Comparison of ENCODE assay signal across 9 cellular contexts in the genomic region with DNA sequence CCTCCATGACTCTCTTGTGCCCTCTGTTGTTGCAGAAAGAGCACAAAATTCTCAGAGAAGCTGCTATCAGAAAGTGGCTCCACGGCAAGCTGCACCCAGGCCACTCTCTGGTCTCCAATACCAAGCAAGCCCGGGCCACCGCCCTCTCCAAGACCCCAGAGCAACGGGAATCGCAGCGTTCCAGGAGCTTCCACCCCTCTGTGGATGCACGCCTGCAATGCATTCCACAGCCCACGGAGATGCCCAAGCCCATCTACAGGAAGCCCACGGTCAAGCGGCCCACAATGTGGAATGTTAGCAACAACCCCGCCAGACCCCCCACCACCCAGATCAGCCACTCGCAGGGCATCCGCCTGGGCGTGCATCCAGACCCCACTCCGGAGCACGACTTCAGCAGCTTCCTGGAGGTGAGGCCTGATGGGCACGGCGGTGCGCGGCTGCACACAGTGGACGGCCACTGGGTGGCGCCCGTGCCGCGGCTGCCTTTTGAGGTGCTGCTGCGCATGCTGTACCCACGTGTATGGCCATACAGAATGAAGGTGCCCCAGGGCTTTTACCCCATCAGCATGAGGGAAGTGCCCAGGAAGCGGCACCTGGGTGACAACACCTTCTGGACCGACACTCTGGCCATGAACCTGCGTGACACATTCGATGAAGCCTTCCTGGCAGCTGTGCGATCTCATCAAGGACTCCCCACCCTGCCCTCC. TPM values are rescaled to one million over a fixed set of nuclear protein-coding genes. Genes with fewer than 3 reads are reported as not detected.
A peak's percentile ranks its signal among the peaks of the same experiment; 100 is the strongest.
DNase-seq lines count a peak whose midpoint lies in the region; ATAC-seq and TF ChIP-seq lines count a peak whose summit lies in the region.
"Had no signal": no experiment of that assay in that cellular context is flagged by ENCODE, and none has a peak within 500 bp of the region (broad histone marks: within the 10 kb centered on the region; RNA-seq: fewer than 3 reads in every experiment).

No MANE protein-coding gene starts in this region.

- CTCF ChIA-PET in CD4-positive, alpha-beta T cell (lab: Charles Lee): interaction anchor here (0.6 to 1.7 kb wide), 13 partner anchors 8 to 691 kb away, joined by 3 to 25 read pairs (median 8); a partner anchor contains a TSS

- H3K36me3 Mint-ChIP-seq in CD4-positive, alpha-beta T cell (ENCODE audit: low read depth): peaks cover 36% of the 10 kb centered on the region

- intact Hi-C loops in CD4-positive, alpha-beta T cell (cut with DNase I, micrococcal nuclease): loop anchor here (1.0 to 2.0 kb wide), 2 partner anchors 11 to 16 kb away; no protein-coding TSS in a partner anchor
- intact Hi-C loops in colonic mucosa (cut with DNase I): no loop called here

- no peaks in the 10 kb centered on the region for H3K36me3 ChIP-seq in colonic mucosa

- no peaks in the 10 kb centered on the region for H3K4me1 ChIP-seq in colonic mucosa

- peak; percentile 71 to 83 (median 76) for DNase-seq in CD4-positive, alpha-beta T cell
- DNase-seq in HPDE6-E6E7 (ENCODE audit: extremely low spot score) (peak; percentile 64), colonic mucosa (peak; percentile 69), midbrain (lab: John Stamatoyannopoulos, UW) (peak; percentile 17), NCI-H446 (lab: John Stamatoyannopoulos, UW) (no peak)
- peak; percentile 77 to 82 for DNase-seq in activated CD4-positive, alpha-beta T cell treated with anti-CD3 and anti-CD28 coated beads for 4 hours
- DNase-seq in stimulated activated CD8-positive, alpha-beta memory T cell treated with anti-CD3 and anti-CD28 coated beads, Interleukin-7, amount 100 ng/mL, for 4 hours (ENCODE audit: low read depth in 2 of 2): peak; percentile 62 to 75

- ATAC-seq in CD4-positive, alpha-beta T cell (ENCODE audit: poor library complexity): peak; percentile 100
- peak; percentile 82 for ATAC-seq in GM19467 (IDR thresholded peaks at IDR 0.05; ENCODE audit: unreplicated experiment)

- H3K4me1 Mint-ChIP-seq in CD4-positive, alpha-beta T cell (ENCODE audit: low read depth): peaks cover 22% of the 10 kb centered on the region

- H3K27ac Mint-ChIP-seq in CD4-positive, alpha-beta T cell: peak overlapping the region; percentile 27

- H3K27me3 ChIP-seq in CD4-positive, alpha-beta T cell (ENCODE audit: control insufficient read depth, insufficient read depth, low read length): no peaks in the 10 kb centered on the region
- H3K27me3 ChIP-seq in colonic mucosa: no peaks in the 10 kb centered on the region

- H3K9me3 Mint-ChIP-seq in CD4-positive, alpha-beta T cell: no peaks in the 10 kb centered on the region

- no peaks in the 10 kb centered on the region for H3K9me3 ChIP-seq in CD4-positive, alpha-beta T cell (ENCODE audit: control insufficient read depth, low read length)
- no peaks in the 10 kb centered on the region for H3K9me3 ChIP-seq in colonic mucosa

- H3K4me3 ChIP-seq in colonic mucosa: no peak overlapping the region

- TF ChIP-seq CTCF in CD4-positive, alpha-beta T cell (IDR thresholded peaks at IDR 0.05): peak; percentile 90
- peak; percentile 87 for TF ChIP-seq CTCF in colonic mucosa (IDR thresholded peaks at IDR 0.05)

- POLR2A ChIA-PET in CD4-positive, alpha-beta T cell (lab: Charles Lee): interaction anchor here (0.8 to 1.4 kb wide), 3 partner anchors 11 to 17 kb away, joined by 3 to 4 read pairs (median 4); no protein-coding TSS in a partner anchor

- H3K27ac ChIP-seq in CD4-positive, alpha-beta T cell (ENCODE audit: low read depth, low read length): no peak overlapping the region
- no peak overlapping the region for H3K27ac ChIP-seq in colonic mucosa

- peak overlapping the region; percentile 23 for H3K4me3 Mint-ChIP-seq in CD4-positive, alpha-beta T cell

- H3K9ac ChIP-seq in colonic mucosa (ENCODE audit: low read depth in 2 of 2, low read length in 2 of 2): no peak overlapping the region

- no peaks in the 10 kb centered on the region for H3K27me3 Mint-ChIP-seq in CD4-positive, alpha-beta T cell

RNA-seq across cellular contexts. Expression of a gene that starts 6.3 kb away (rescaled TPM):
- 1 to 10 TPM in 1 of 2 experiments, under 1 TPM in 1; 0.42 to 1.2 TPM for total RNA-seq in CD4-positive, alpha-beta T cell
- under 1 TPM in 1 of 2 donors, not detected in 1; 0.40 TPM for total RNA-seq in colonic mucosa

RNA-seq across cellular contexts. Expression of a gene that starts 9.9 kb away (rescaled TPM):
- total RNA-seq in CD4-positive, alpha-beta T cell: 10 to 100 TPM; 26.8 to 34.0 TPM
- 10 to 100 TPM; 43.6 to 58.8 TPM for total RNA-seq in colonic mucosa

RNA-seq across cellular contexts. Expression of a gene that starts 49.0 kb away (rescaled TPM):
- not detected for total RNA-seq in CD4-positive, alpha-beta T cell
- not detected for total RNA-seq in colonic mucosa
- total RNA-seq: HT1080 had no signal

Comparison
In these comparisons a context has a peak if more than half of its experiments do, and no peak if none do; other contexts are left out.
1. DNase-seq: peak in CD4-positive, alpha-beta T cell (10 of 10), HPDE6-E6E7 (single experiment), activated CD4-positive, alpha-beta T cell treated with anti-CD3 and anti-CD28 coated beads for 4 hours (2 of 2), colonic mucosa (single experiment), midbrain (single experiment) and stimulated activated CD8-positive, alpha-beta memory T cell treated with anti-CD3 and anti-CD28 coated beads, Interleukin-7, amount 100 ng/mL, for 4 hours (2 of 2); none in NCI-H446 (0 of 2).